1 cellular context compared by ENCODE assay signal in genomic region chr14:21476925-21477681, GRCh38.
TF ChIP-seq lines count a peak whose summit lies in the region.

TSS of gene RAB2B (minus strand) at chr14:21476959. CDS start at chr14:21476872, 87 bp downstream.
TSS of gene TOX4 (plus strand) at chr14:21477195. CDS start at chr14:21477279, 84 bp downstream.

TF ChIP-seq in K562, 482 proteins besides CTCF, POLR2A, EP300 and RAD21 (continued from another document and continues in another):
- TF ChIP-seq, protein P1, sequence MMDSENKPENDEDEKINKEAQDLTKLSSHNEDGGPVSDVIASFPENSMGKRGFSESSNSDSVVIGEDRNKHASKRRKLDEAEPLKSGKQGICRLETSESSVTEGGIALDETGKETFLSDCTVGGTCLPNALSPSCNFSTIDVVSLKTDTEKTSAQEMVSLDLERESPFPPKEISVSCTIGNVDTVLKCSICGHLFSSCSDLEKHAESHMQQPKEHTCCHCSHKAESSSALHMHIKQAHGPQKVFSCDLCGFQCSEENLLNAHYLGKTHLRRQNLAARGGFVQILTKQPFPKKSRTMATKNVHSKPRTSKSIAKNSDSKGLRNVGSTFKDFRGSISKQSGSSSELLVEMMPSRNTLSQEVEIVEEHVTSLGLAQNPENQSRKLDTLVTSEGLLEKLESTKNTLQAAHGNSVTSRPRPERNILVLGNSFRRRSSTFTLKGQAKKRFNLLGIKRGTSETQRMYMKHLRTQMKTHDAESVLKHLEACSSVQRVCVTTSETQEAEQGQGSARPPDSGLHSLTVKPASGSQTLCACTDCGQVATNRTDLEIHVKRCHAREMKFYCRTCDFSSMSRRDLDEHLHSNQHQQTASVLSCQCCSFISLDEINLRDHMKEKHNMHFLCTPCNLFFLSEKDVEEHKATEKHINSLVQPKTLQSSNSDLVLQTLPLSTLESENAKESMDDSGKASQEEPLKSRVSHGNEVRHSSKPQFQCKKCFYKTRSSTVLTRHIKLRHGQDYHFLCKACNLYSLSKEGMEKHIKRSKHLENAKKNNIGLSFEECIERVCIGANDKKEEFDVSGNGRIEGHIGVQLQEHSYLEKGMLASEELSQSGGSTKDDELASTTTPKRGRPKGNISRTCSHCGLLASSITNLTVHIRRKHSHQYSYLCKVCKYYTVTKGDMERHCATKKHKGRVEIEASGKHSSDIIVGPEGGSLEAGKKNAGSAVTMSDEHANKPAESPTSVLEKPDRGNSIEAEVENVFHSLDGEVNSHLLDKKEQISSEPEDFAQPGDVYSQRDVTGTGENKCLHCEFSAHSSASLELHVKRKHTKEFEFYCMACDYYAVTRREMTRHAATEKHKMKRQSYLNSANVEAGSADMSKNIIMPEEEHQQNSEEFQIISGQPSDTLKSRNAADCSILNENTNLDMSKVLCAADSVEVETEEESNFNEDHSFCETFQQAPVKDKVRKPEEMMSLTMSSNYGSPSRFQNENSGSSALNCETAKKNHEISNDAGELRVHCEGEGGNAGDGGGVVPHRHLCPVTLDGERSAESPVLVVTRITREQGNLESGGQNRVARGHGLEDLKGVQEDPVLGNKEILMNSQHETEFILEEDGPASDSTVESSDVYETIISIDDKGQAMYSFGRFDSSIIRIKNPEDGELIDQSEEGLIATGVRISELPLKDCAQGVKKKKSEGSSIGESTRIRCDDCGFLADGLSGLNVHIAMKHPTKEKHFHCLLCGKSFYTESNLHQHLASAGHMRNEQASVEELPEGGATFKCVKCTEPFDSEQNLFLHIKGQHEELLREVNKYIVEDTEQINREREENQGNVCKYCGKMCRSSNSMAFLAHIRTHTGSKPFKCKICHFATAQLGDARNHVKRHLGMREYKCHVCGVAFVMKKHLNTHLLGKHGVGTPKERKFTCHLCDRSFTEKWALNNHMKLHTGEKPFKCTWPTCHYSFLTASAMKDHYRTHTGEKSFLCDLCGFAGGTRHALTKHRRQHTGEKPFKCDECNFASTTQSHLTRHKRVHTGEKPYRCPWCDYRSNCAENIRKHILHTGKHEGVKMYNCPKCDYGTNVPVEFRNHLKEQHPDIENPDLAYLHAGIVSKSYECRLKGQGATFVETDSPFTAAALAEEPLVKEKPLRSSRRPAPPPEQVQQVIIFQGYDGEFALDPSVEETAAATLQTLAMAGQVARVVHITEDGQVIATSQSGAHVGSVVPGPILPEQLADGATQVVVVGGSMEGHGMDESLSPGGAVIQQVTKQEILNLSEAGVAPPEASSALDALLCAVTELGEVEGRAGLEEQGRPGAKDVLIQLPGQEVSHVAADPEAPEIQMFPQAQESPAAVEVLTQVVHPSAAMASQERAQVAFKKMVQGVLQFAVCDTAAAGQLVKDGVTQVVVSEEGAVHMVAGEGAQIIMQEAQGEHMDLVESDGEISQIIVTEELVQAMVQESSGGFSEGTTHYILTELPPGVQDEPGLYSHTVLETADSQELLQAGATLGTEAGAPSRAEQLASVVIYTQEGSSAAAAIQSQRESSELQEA (IDR thresholded peaks at IDR 0.05; ENCODE audit: low read depth) = no peak
- peak; percentile 56; the same call in 1 of the 2 replicates for TF ChIP-seq ZKSCAN1 (IDR thresholded peaks at IDR 0.05; ENCODE audit: low read depth, low read length)
- TF ChIP-seq BRD9 (IDR thresholded peaks at IDR 0.05; ENCODE audit: low read depth, partially characterized antibody) = peak; percentile 23
- TF ChIP-seq PPARD (CRISPR knock-in tag; IDR thresholded peaks at IDR 0.05) = no peak
- TF ChIP-seq ILK (tag; IDR thresholded peaks at IDR 0.05; ENCODE audit: borderline replicate concordance, low read depth) = no peak
- TF ChIP-seq ELF2 (CRISPR knock-in tag; IDR thresholded peaks at IDR 0.05) = 0 out of 2 replicates have a peak, but pooled peaks have one; percentile 58
- TF ChIP-seq ELF1 (tag; IDR thresholded peaks at IDR 0.05) = peak; percentile 82
- TF ChIP-seq, protein P2, sequence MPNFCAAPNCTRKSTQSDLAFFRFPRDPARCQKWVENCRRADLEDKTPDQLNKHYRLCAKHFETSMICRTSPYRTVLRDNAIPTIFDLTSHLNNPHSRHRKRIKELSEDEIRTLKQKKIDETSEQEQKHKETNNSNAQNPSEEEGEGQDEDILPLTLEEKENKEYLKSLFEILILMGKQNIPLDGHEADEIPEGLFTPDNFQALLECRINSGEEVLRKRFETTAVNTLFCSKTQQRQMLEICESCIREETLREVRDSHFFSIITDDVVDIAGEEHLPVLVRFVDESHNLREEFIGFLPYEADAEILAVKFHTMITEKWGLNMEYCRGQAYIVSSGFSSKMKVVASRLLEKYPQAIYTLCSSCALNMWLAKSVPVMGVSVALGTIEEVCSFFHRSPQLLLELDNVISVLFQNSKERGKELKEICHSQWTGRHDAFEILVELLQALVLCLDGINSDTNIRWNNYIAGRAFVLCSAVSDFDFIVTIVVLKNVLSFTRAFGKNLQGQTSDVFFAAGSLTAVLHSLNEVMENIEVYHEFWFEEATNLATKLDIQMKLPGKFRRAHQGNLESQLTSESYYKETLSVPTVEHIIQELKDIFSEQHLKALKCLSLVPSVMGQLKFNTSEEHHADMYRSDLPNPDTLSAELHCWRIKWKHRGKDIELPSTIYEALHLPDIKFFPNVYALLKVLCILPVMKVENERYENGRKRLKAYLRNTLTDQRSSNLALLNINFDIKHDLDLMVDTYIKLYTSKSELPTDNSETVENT (CRISPR knock-in tag; IDR thresholded peaks at IDR 0.05) = peak; percentile 91
- peak in 1 of 2 experiments; percentile 65; a peak in 1 of 4 replicates for TF ChIP-seq MLLT1 (IDR thresholded peaks at IDR 0.05)
- TF ChIP-seq HDAC2 (IDR thresholded peaks at IDR 0.05) = peak; percentile 65
- no peak for TF ChIP-seq HNRNPH1 (optimal IDR thresholded peaks at IDR 0.05; ENCODE audit: low read depth, low read length)
- TF ChIP-seq ZC3H8 (IDR thresholded peaks at IDR 0.05) = no peak
- peak; percentile 73 for TF ChIP-seq RBFOX2 (IDR thresholded peaks at IDR 0.05; ENCODE audit: low read depth, low read length)
- TF ChIP-seq, protein P3, sequence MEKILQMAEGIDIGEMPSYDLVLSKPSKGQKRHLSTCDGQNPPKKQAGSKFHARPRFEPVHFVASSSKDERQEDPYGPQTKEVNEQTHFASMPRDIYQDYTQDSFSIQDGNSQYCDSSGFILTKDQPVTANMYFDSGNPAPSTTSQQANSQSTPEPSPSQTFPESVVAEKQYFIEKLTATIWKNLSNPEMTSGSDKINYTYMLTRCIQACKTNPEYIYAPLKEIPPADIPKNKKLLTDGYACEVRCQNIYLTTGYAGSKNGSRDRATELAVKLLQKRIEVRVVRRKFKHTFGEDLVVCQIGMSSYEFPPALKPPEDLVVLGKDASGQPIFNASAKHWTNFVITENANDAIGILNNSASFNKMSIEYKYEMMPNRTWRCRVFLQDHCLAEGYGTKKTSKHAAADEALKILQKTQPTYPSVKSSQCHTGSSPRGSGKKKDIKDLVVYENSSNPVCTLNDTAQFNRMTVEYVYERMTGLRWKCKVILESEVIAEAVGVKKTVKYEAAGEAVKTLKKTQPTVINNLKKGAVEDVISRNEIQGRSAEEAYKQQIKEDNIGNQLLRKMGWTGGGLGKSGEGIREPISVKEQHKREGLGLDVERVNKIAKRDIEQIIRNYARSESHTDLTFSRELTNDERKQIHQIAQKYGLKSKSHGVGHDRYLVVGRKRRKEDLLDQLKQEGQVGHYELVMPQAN (IDR thresholded peaks at IDR 0.05; ENCODE audit: borderline replicate concordance) = peak; percentile 88
- TF ChIP-seq RBM34 (IDR thresholded peaks at IDR 0.05; ENCODE audit: borderline replicate concordance, insufficient read depth, low read length) = no peak
- no peak for TF ChIP-seq ZSCAN32 (CRISPR knock-in tag; IDR thresholded peaks at IDR 0.05)
- peak in 1 of 2 experiments; percentile 76; a peak in 2 of 4 replicates for TF ChIP-seq TEAD1 (CRISPR knock-in tag; IDR thresholded peaks at IDR 0.05)
- TF ChIP-seq ZNF766 (CRISPR knock-in tag; conservative IDR thresholded peaks at IDR 0.05) = no peak
- no peak for TF ChIP-seq ZNF133 (CRISPR knock-in tag; IDR thresholded peaks at IDR 0.05)
- TF ChIP-seq SPI1 (IDR thresholded peaks at IDR 0.05; ENCODE audit: borderline replicate concordance, low read depth, low read length) = peak; percentile 54; the same call in 1 of the 2 replicates
- TF ChIP-seq, protein P4, sequence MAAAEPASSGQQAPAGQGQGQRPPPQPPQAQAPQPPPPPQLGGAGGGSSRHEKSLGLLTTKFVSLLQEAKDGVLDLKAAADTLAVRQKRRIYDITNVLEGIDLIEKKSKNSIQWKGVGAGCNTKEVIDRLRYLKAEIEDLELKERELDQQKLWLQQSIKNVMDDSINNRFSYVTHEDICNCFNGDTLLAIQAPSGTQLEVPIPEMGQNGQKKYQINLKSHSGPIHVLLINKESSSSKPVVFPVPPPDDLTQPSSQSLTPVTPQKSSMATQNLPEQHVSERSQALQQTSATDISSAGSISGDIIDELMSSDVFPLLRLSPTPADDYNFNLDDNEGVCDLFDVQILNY (CRISPR knock-in tag; IDR thresholded peaks at IDR 0.05) = no peak
- TF ChIP-seq ETV1 (tag; conservative IDR thresholded peaks at IDR 0.05; ENCODE audit: low read depth) = peak; percentile 82
- TF ChIP-seq, protein P5, sequence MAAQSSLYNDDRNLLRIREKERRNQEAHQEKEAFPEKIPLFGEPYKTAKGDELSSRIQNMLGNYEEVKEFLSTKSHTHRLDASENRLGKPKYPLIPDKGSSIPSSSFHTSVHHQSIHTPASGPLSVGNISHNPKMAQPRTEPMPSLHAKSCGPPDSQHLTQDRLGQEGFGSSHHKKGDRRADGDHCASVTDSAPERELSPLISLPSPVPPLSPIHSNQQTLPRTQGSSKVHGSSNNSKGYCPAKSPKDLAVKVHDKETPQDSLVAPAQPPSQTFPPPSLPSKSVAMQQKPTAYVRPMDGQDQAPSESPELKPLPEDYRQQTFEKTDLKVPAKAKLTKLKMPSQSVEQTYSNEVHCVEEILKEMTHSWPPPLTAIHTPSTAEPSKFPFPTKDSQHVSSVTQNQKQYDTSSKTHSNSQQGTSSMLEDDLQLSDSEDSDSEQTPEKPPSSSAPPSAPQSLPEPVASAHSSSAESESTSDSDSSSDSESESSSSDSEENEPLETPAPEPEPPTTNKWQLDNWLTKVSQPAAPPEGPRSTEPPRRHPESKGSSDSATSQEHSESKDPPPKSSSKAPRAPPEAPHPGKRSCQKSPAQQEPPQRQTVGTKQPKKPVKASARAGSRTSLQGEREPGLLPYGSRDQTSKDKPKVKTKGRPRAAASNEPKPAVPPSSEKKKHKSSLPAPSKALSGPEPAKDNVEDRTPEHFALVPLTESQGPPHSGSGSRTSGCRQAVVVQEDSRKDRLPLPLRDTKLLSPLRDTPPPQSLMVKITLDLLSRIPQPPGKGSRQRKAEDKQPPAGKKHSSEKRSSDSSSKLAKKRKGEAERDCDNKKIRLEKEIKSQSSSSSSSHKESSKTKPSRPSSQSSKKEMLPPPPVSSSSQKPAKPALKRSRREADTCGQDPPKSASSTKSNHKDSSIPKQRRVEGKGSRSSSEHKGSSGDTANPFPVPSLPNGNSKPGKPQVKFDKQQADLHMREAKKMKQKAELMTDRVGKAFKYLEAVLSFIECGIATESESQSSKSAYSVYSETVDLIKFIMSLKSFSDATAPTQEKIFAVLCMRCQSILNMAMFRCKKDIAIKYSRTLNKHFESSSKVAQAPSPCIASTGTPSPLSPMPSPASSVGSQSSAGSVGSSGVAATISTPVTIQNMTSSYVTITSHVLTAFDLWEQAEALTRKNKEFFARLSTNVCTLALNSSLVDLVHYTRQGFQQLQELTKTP (IDR thresholded peaks at IDR 0.05; ENCODE audit: low read depth in 1 of 2, partially characterized antibody in 2 of 2) = peak in 1 of 2 experiments; percentile 55
- no peak for TF ChIP-seq TCF7L2 (IDR thresholded peaks at IDR 0.05; ENCODE audit: low read depth, low read length)
- TF ChIP-seq OTX1 (CRISPR knock-in tag; IDR thresholded peaks at IDR 0.05) = peak; percentile 76; the same call in 1 of the 2 replicates
- peak; percentile 89 for TF ChIP-seq SNIP1 (IDR thresholded peaks at IDR 0.05; ENCODE audit: low read depth)
- TF ChIP-seq RAD51 (IDR thresholded peaks at IDR 0.05; ENCODE audit: borderline replicate concordance, low read depth) = no peak
- peak; percentile 88 for TF ChIP-seq ELF4 (CRISPR knock-in tag; IDR thresholded peaks at IDR 0.05)
- TF ChIP-seq SIN3B (IDR thresholded peaks at IDR 0.05; ENCODE audit: low read depth) = peak; percentile 73
- TF ChIP-seq CREB1 (IDR thresholded peaks at IDR 0.05) = peak; percentile 75
- TF ChIP-seq CREB1 (CRISPR knock-in tag; IDR thresholded peaks at IDR 0.05) = peak; percentile 76
- no peak for TF ChIP-seq MEF2D (tag; conservative IDR thresholded peaks at IDR 0.05; ENCODE audit: low read depth)
- no peak for TF ChIP-seq ZNF165 (CRISPR knock-in tag; IDR thresholded peaks at IDR 0.05; ENCODE audit: borderline replicate concordance)
- no peak for TF ChIP-seq E2F3 (CRISPR knock-in tag; IDR thresholded peaks at IDR 0.05)
- TF ChIP-seq XRCC5 (IDR thresholded peaks at IDR 0.05; ENCODE audit: low read depth, low read length) = peak; percentile 86
- peak; percentile 76; the same call in 1 of the 2 replicates for TF ChIP-seq PHF8 (IDR thresholded peaks at IDR 0.05; ENCODE audit: borderline replicate concordance, low read length)
- TF ChIP-seq ZBTB11 (CRISPR knock-in tag; IDR thresholded peaks at IDR 0.05) = peak in 1 of 3 experiments; percentile 38; a peak in 1 of 6 replicates
- TF ChIP-seq ASH1L (IDR thresholded peaks at IDR 0.05; ENCODE audit: borderline replicate concordance, low read depth, partially characterized antibody) = no peak
